ENCODE assay signal across 10 cellular contexts in genomic region chr20:62476074-62476838, GRCh38. TPM values are rescaled to one million over a fixed set of nuclear protein-coding genes. Genes with fewer than 3 reads are reported as not detected.
DNase-seq lines count a peak whose midpoint lies in the region; ATAC-seq and TF ChIP-seq lines count a peak whose summit lies in the region.
"Had no signal": no experiment of that assay in that cellular context is flagged by ENCODE, and none has a peak within 500 bp of the region (broad histone marks: within the 10 kb centered on the region; RNA-seq: fewer than 3 reads in every experiment).

No MANE protein-coding gene starts in this region.

- BruUV-seq in PC-9 (replicated peaks; lab: Mats Ljungman, UMichigan) = no TSS peak

- H3K9me3 ChIP-seq in PC-9 (ENCODE audit: insufficient read depth, low read depth) (no peaks in the 10 kb centered on the region), cardiac muscle cell (ENCODE audit: low read depth) (no peaks in the 10 kb centered on the region), parathyroid adenoma (ENCODE audit: control insufficient read depth, low read length) (no peaks in the 10 kb centered on the region)

- TF ChIP-seq CTCF in PC-9 (conservative IDR thresholded peaks at IDR 0.05) (no peak), cardiac muscle cell (IDR thresholded peaks at IDR 0.05; ENCODE audit: low read depth, low read length) (no peak), parathyroid adenoma (IDR thresholded peaks at IDR 0.05) (no peak)

- peaks cover 49% of the 10 kb centered on the region for H3K27me3 ChIP-seq in PC-9 (ENCODE audit: insufficient read depth, low read depth)
- no peaks in the 10 kb centered on the region for H3K27me3 ChIP-seq in cardiac muscle cell
- peaks cover 3% of the 10 kb centered on the region for H3K27me3 ChIP-seq in parathyroid adenoma (ENCODE audit: control insufficient read depth, insufficient read depth, low read length)

- H3K79me2 ChIP-seq in PC-9 (ENCODE audit: low read depth) (no peaks in the 10 kb centered on the region), parathyroid adenoma (no peaks in the 10 kb centered on the region)

- no peaks in the 10 kb centered on the region for H3K9me2 ChIP-seq in PC-9 (ENCODE audit: insufficient read depth)

- no peaks in the 10 kb centered on the region for H4K20me1 ChIP-seq in PC-9 (ENCODE audit: insufficient read depth)

- H3K4me2 ChIP-seq in PC-9 (peak overlapping the region; percentile 40), parathyroid adenoma (ENCODE audit: low read length) (peak overlapping the region; percentile 84)

- no peaks in the 10 kb centered on the region for H3K36me3 ChIP-seq in PC-9 (ENCODE audit: low read depth)
- H3K36me3 ChIP-seq in cardiac muscle cell = no peaks in the 10 kb centered on the region
- no peaks in the 10 kb centered on the region for H3K36me3 ChIP-seq in parathyroid adenoma (ENCODE audit: control insufficient read depth, insufficient read depth, low read length)

- intact Hi-C loops in PC-9 (cut with micrococcal nuclease; ENCODE audit: unreplicated experiment) = no loop called here

- POLR2A ChIA-PET in PC-9 (lab: Charles Lee; ENCODE audit: unreplicated experiment) = no interaction called here

- H3K4me1 ChIP-seq in PC-9 (replicated peaks; ENCODE audit: insufficient read depth) = no peaks in the 10 kb centered on the region
- peaks cover 48% of the 10 kb centered on the region for H3K4me1 ChIP-seq in cardiac muscle cell (ENCODE audit: low read depth)
- no peaks in the 10 kb centered on the region for H3K4me1 ChIP-seq in parathyroid adenoma

- no peak for ATAC-seq in GM18519 (IDR thresholded peaks at IDR 0.05; ENCODE audit: low FRiP score, unreplicated experiment)

- H2AFZ ChIP-seq in PC-9 (no peak overlapping the region), parathyroid adenoma (peak overlapping the region; percentile 58)

- no peak overlapping the region for H3K9ac ChIP-seq in parathyroid adenoma

- CTCF ChIA-PET in PC-9 (lab: Charles Lee) = no interaction called here

- no peak overlapping the region for H3K27ac ChIP-seq in PC-9
- peak overlapping the region; percentile 85 for H3K27ac ChIP-seq in cardiac muscle cell
- H3K27ac ChIP-seq in parathyroid adenoma = no peak overlapping the region

- peaks cover 8% of the 10 kb centered on the region; the same call in 1 of the 2 replicates for H3F3A ChIP-seq in PC-9 (ENCODE audit: insufficient read depth, low read depth)

- DNase-seq in D341Med (ENCODE audit: low spot score) = peak; percentile 56
- DNase-seq in PC-9 = peak in 1 of 2 experiments; percentile 50
- peak in 1 of 2 donors; percentile 93 for DNase-seq in cardiac muscle cell (ENCODE audit: low read depth in 1 of 2, low spot score in 1 of 2)
- DNase-seq in NCI-H128 (lab: John Stamatoyannopoulos, UW; ENCODE audit: unreplicated experiment) = no peak
- DNase-seq in 8988T = no peak
- DNase-seq in HuH-7 (ENCODE audit: low spot score) = no peak
- DNase-seq: Kasumi-1 had no signal

- H3K4me3 ChIP-seq in PC-9 = no peak overlapping the region
- H3K4me3 ChIP-seq in cardiac muscle cell = peak overlapping the region; percentile 63
- peak overlapping the region; percentile 55 for H3K4me3 ChIP-seq in parathyroid adenoma (ENCODE audit: low read depth, low read length)

RNA-seq across cellular contexts. Expression of gene GATA5, which starts 0.5 kb away (rescaled TPM):
- 0.96 and 2.1 TPM in 2 replicates for total RNA-seq in PC-9 (2021)
- total RNA-seq in cardiac muscle cell = 79.0 and 103 TPM in 2 replicates
- 66.8 and 96.5 TPM in 2 replicates for polyA plus RNA-seq in cardiac muscle cell
- total RNA-seq: neural crest cell had no signal

RNA-seq across cellular contexts. Expression of gene RBBP8NL, which starts 48.9 kb away (rescaled TPM):
- 8.7 and 14.0 TPM in 2 replicates for total RNA-seq in PC-9 (2021)
- not detected in 2 replicates for total RNA-seq in cardiac muscle cell
- polyA plus RNA-seq in cardiac muscle cell = not detected in 2 replicates
- total RNA-seq: neural crest cell had no signal

Comparison
In these comparisons a context has a peak if more than half of its experiments do, and no peak if none do; other contexts are left out.
1. RNA of gene GATA5, which starts 0.5 kb away (total RNA-seq): 79.0 to 103 TPM in cardiac muscle cell; 0.96 to 2.1 TPM in PC-9; every median in the first group is over 10 times any median in the second.